ENCODE assay signal across 10 cellular contexts in the genomic region with DNA sequence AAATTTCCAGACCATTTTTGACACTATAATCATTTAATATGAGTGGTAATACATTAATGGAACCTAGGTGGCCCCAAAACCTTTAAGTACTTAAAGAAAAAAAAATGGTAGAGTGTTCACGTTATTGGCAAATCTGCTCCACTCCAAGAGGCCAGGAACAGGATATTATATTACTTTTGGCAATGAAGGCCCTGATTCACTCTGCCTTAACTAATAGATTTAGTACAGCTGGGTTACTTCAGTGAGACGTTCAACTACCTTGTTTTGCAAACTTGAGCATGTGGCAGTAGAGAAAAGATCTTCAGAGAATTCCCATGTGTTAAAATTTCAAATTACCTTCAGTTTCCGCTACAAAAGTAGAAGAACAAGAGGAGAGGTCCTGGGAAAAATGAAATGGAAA. TPM values are rescaled to one million over a fixed set of nuclear protein-coding genes. Genes with fewer than 3 reads are reported as not detected.
DNase-seq lines count a peak whose midpoint lies in the region; ATAC-seq and TF ChIP-seq lines count a peak whose summit lies in the region.
"Had no signal": no experiment of that assay in that cellular context is flagged by ENCODE, and none has a peak within 500 bp of the region (broad histone marks: within the 10 kb centered on the region; RNA-seq: fewer than 3 reads in every experiment).

No MANE protein-coding gene starts in this region.

- H3K27ac Mint-ChIP-seq in T-helper 17 cell (peak overlapping the region; percentile 91), Caco-2 (ENCODE audit: unreplicated experiment) (no peak overlapping the region)

- no peaks in the 10 kb centered on the region for H3K9me3 Mint-ChIP-seq in Caco-2 (ENCODE audit: unreplicated experiment)
- H3K9me3 Mint-ChIP-seq: immature natural killer cell had no signal

- H3K36me3 ChIP-seq in cardiac muscle cell = peaks cover 4% of the 10 kb centered on the region
- peaks cover 0 to 12% (median 0%) of the 10 kb centered on the region in 9 donors for H3K36me3 ChIP-seq in heart left ventricle
- no peaks in the 10 kb centered on the region for H3K36me3 ChIP-seq in uterus
- no peaks in the 10 kb centered on the region; the same call in 1 of the 2 replicates for H3K36me3 ChIP-seq in Caco-2 (ENCODE audit: control insufficient read depth, insufficient read depth, low read length)

- H3K27ac ChIP-seq in cardiac muscle cell = peak overlapping the region; percentile 35
- no peak overlapping the region for H3K27ac ChIP-seq in heart left ventricle
- H3K27ac ChIP-seq in uterus = peak overlapping the region; percentile 38 to 41

- H3K4me3 Mint-ChIP-seq in T-helper 17 cell (no peak overlapping the region), Caco-2 (ENCODE audit: unreplicated experiment) (no peak overlapping the region)
- H3K4me3 Mint-ChIP-seq: immature natural killer cell had no signal

- 42 to 51% (median 50%) methylated on average over 3 of the region's 3 CpGs for whole genome bisulfite sequencing in heart left ventricle, 4 donors

- POLR2A ChIA-PET in Caco-2 (lab: Charles Lee) = no interaction called here

- H3K9me3 ChIP-seq in cardiac muscle cell (ENCODE audit: low read depth) (no peaks in the 10 kb centered on the region), heart left ventricle (no peaks in the 10 kb centered on the region), T-helper 17 cell (ENCODE audit: control insufficient read depth, low read length, poor library complexity, severe bottlenecking) (no peaks in the 10 kb centered on the region), uterus (no peaks in the 10 kb centered on the region), Caco-2 (no peaks in the 10 kb centered on the region)

- intact Hi-C loops in heart left ventricle (cut with DNase I) = no loop called here
- intact Hi-C loops in uterus (cut with DNase I; ENCODE audit: low total_unique reads) = no loop called here
- intact Hi-C loops in Caco-2 (cut with micrococcal nuclease; ENCODE audit: unreplicated experiment) = loop anchor here (10.0 kb wide), 1 partner anchor 404 kb away; a partner anchor contains a TSS

- no peaks in the 10 kb centered on the region for H3K27me3 Mint-ChIP-seq in T-helper 17 cell
- H3K27me3 Mint-ChIP-seq in Caco-2 (ENCODE audit: insufficient read depth, unreplicated experiment) = no peaks in the 10 kb centered on the region

- ATAC-seq in heart left ventricle = no peak
- ATAC-seq in T-helper 17 cell = no peak

- H3K4me3 ChIP-seq in cardiac muscle cell (no peak overlapping the region), heart left ventricle (no peak overlapping the region), uterus (no peak overlapping the region), Caco-2 (ENCODE audit: low read depth, low read length) (no peak overlapping the region)

- no peaks in the 10 kb centered on the region for H3K36me3 Mint-ChIP-seq in T-helper 17 cell (ENCODE audit: low read depth)
- peaks cover 88% of the 10 kb centered on the region for H3K36me3 Mint-ChIP-seq in Caco-2 (ENCODE audit: insufficient read depth, unreplicated experiment)
- H3K36me3 Mint-ChIP-seq: immature natural killer cell had no signal

- TF ChIP-seq CTCF in cardiac muscle cell (IDR thresholded peaks at IDR 0.05; ENCODE audit: low read depth, low read length) (no peak), heart left ventricle (IDR thresholded peaks at IDR 0.05) (no peak), uterus (IDR thresholded peaks at IDR 0.05) (no peak), Caco-2 (IDR thresholded peaks at IDR 0.05; ENCODE audit: insufficient read depth in 1 of 2, low read depth in 1 of 2, low read length in 1 of 2, severe bottlenecking in 1 of 2, unreplicated experiment in 1 of 2) (no peak)

- BruUV-seq in Caco-2 (replicated peaks; lab: Mats Ljungman, UMichigan) = no TSS peak

- H3K27me3 ChIP-seq in cardiac muscle cell (no peaks in the 10 kb centered on the region), heart left ventricle (no peaks in the 10 kb centered on the region), uterus (no peaks in the 10 kb centered on the region), Caco-2 (replicated peaks; ENCODE audit: control insufficient read depth, insufficient read depth, low read length) (no peaks in the 10 kb centered on the region)

- H3K4me1 Mint-ChIP-seq in T-helper 17 cell (peaks cover 59% of the 10 kb centered on the region), Caco-2 (ENCODE audit: low read depth, unreplicated experiment) (peaks cover 57% of the 10 kb centered on the region)

- peak in 1 of 2 donors; percentile 51 for DNase-seq in cardiac muscle cell (ENCODE audit: low read depth in 1 of 2, low spot score in 1 of 2)
- no peak for DNase-seq in heart left ventricle
- DNase-seq in T-helper 17 cell = no peak
- peak; percentile 77 for DNase-seq in fibroblast of peridontal ligament (ENCODE audit: extremely low read depth)
- no peak for DNase-seq in uterus
- no peak for DNase-seq in SKM-1 (lab: John Stamatoyannopoulos, UW; ENCODE audit: unreplicated experiment)
- DNase-seq in Caco-2 = no peak
- no peak for DNase-seq in NCI-H774 (lab: John Stamatoyannopoulos, UW)
- DNase-seq: immature natural killer cell, T-helper 9 cell had no signal

- TF ChIP-seq POLR2A in heart left ventricle (IDR thresholded peaks at IDR 0.05) (no peak), uterus (IDR thresholded peaks at IDR 0.05) (no peak)

- H3K4me1 ChIP-seq in cardiac muscle cell (ENCODE audit: low read depth) (peaks cover 40% of the 10 kb centered on the region), heart left ventricle (peaks cover 13 to 90% (median 77%) of the 10 kb centered on the region in 12 donors), uterus (peaks cover 0 to 36% of the 10 kb centered on the region in 2 donors), Caco-2 (peaks cover 39% of the 10 kb centered on the region)

- CTCF ChIA-PET in Caco-2 (lab: Charles Lee) = interaction anchor here (1.0 kb wide), 1 partner anchor 11 kb away, joined by 3 read pairs; no protein-coding TSS in a partner anchor

RNA-seq across cellular contexts. Expression of a gene that starts 12.8 kb away (rescaled TPM):
- total RNA-seq in cardiac muscle cell (31.1 and 50.8 TPM in 2 replicates), heart left ventricle (10 to 100 TPM; 27.5 to 50.6 (median 33.3) TPM), T-helper 17 cell (10 to 100 TPM; 54.8 to 59.7 TPM), uterus (10 to 100 TPM; 30.6 to 90.1 (median 63.1) TPM), Caco-2 (2022) (154 and 157 TPM in 2 replicates)
- polyA plus RNA-seq in cardiac muscle cell (23.2 and 25.2 TPM in 2 replicates), heart left ventricle (10 to 100 TPM; 18.1 to 21.4 TPM)

RNA-seq across cellular contexts. Expression of a gene that starts 39.9 kb away (rescaled TPM):
- total RNA-seq in cardiac muscle cell (65.2 and 76.2 TPM in 2 replicates), heart left ventricle (10 to 100 TPM; 32.5 to 53.1 (median 49.5) TPM), T-helper 17 cell (10 to 100 TPM; 25.9 to 34.1 TPM), uterus (100 to 1,000 TPM in 1 of 4 donors, 10 to 100 TPM in 3; 40.4 to 128 (median 64.2) TPM), Caco-2 (2022) (170 and 188 TPM in 2 replicates)
- polyA plus RNA-seq in cardiac muscle cell (83.4 and 89.8 TPM in 2 replicates), heart left ventricle (10 to 100 TPM; 32.5 to 58.2 TPM)

RNA-seq across cellular contexts. Expression of a gene that starts 40.2 kb away (rescaled TPM):
- total RNA-seq in cardiac muscle cell = 9.4 and 9.6 TPM in 2 replicates
- polyA plus RNA-seq in cardiac muscle cell = 6.2 and 10.3 TPM in 2 replicates
- 1 to 10 TPM; 2.6 to 3.9 (median 2.8) TPM for total RNA-seq in heart left ventricle
- polyA plus RNA-seq in heart left ventricle = 1 to 10 TPM; 1.2 to 2.7 TPM
- 1 to 10 TPM; 3.2 to 3.8 TPM for total RNA-seq in T-helper 17 cell
- 1 to 10 TPM in 3 of 4 donors, under 1 TPM in 1; 0.59 to 8.2 (median 5.9) TPM for total RNA-seq in uterus
- 12.9 and 13.2 TPM in 2 replicates for total RNA-seq in Caco-2 (2022)

Comparison
In these comparisons a context has a peak if more than half of its experiments do, and no peak if none do; other contexts are left out.
1. H3K27ac ChIP-seq: peak in cardiac muscle cell (single experiment) and uterus (2 of 2); none in heart left ventricle (0 of 12).